Comparison of ENCODE assay signal across 8 cellular contexts in genomic region chrX:149512225-149512885, GRCh38. TPM values are rescaled to one million over a fixed set of nuclear protein-coding genes. Genes with fewer than 3 reads are reported as not detected.
DNase-seq lines count a peak whose midpoint lies in the region; ATAC-seq and TF ChIP-seq lines count a peak whose summit lies in the region.

No MANE protein-coding gene starts in this region.

- H3K27ac Mint-ChIP-seq in endodermal cell (no peak overlapping the region), type B pancreatic cell (peak overlapping the region; percentile 93)

- H3K4me3 Mint-ChIP-seq in endodermal cell = no peak overlapping the region
- H3K4me3 Mint-ChIP-seq in type B pancreatic cell = peak overlapping the region; percentile 58

- TF ChIP-seq CTCF in AG10803 (conservative IDR thresholded peaks at IDR 0.05; ENCODE audit: low read length) = peak; percentile 66
- TF ChIP-seq CTCF in endodermal cell (conservative IDR thresholded peaks at IDR 0.05) = peak; percentile 75
- peak; percentile 72 for TF ChIP-seq CTCF in type B pancreatic cell (conservative IDR thresholded peaks at IDR 0.05)

- H3K27ac ChIP-seq in endodermal cell (ENCODE audit: low read depth, low read length) = no peak overlapping the region

- DNase-seq in AG10803 (ENCODE audit: low read depth) = peak; percentile 43
- DNase-seq in NCI-H2196 (lab: John Stamatoyannopoulos, UW; ENCODE audit: unreplicated experiment) = peak; percentile 29
- peak; percentile 59 for DNase-seq in activated CD4-positive, alpha-beta T cell treated with anti-CD3 and anti-CD28 coated beads, Interleukin-2, amount 50 U/mL, for 1 hour
- peak; percentile 89 for DNase-seq in endodermal cell
- peak; percentile 6 for DNase-seq in middle frontal gyrus (ENCODE audit: extremely low spot score, low spot score)
- DNase-seq in type B pancreatic cell (ENCODE audit: extremely low spot score, unreplicated experiment) = no peak

- H3K9me3 Mint-ChIP-seq in endodermal cell (peaks cover 63% of the 10 kb centered on the region), type B pancreatic cell (no peaks in the 10 kb centered on the region)

- H3K4me1 ChIP-seq in endodermal cell (ENCODE audit: control insufficient read depth, insufficient read depth, low read length) = no peaks in the 10 kb centered on the region

- 92 to 96% methylated on average over 2 to 3 of the region's 4 CpGs for WGBS in endodermal cell (ENCODE audit: insufficient coverage in 1 of 2, insufficient read length in 1 of 2), 2 experiments

- H3K27me3 Mint-ChIP-seq in endodermal cell (ENCODE audit: insufficient read depth) = peaks cover 2% of the 10 kb centered on the region
- H3K27me3 Mint-ChIP-seq in type B pancreatic cell = no peaks in the 10 kb centered on the region

- peak; percentile 83 for ATAC-seq in GM18517 (IDR thresholded peaks at IDR 0.05; ENCODE audit: unreplicated experiment)
- peak; percentile 78 for ATAC-seq in HG02981 (IDR thresholded peaks at IDR 0.05; ENCODE audit: unreplicated experiment)

- no peak overlapping the region for H3K4me3 ChIP-seq in AG10803 (ENCODE audit: low read length)
- H3K4me3 ChIP-seq in endodermal cell (ENCODE audit: low read length) = no peak overlapping the region

- H3K27me3 ChIP-seq in endodermal cell (ENCODE audit: control insufficient read depth, insufficient read depth, low read length, poor library complexity, severe bottlenecking) = no peaks in the 10 kb centered on the region

- no peaks in the 10 kb centered on the region for H3K36me3 ChIP-seq in endodermal cell (ENCODE audit: control insufficient read depth, insufficient read depth, low read length)

- H3K4me1 Mint-ChIP-seq in endodermal cell (peaks cover 13% of the 10 kb centered on the region), type B pancreatic cell (ENCODE audit: unreplicated experiment) (peaks cover 4% of the 10 kb centered on the region)

- no peaks in the 10 kb centered on the region for H3K36me3 Mint-ChIP-seq in endodermal cell (ENCODE audit: low read depth)
- peaks cover 3% of the 10 kb centered on the region for H3K36me3 Mint-ChIP-seq in type B pancreatic cell

- no peak overlapping the region for H3K9ac ChIP-seq in endodermal cell (ENCODE audit: extremely low read depth, low read length, poor library complexity, severe bottlenecking)

- H3K9me3 ChIP-seq in endodermal cell (ENCODE audit: control insufficient read depth, low read length) = no peaks in the 10 kb centered on the region

RNA-seq across cellular contexts. Expression of gene IDS, which starts 7.2 kb away (rescaled TPM):
- 10 to 100 TPM; 28.2 to 43.9 TPM for total RNA-seq in endodermal cell
- 53.7 TPM for polyA plus RNA-seq in endodermal cell (2013, experiment 1 of 2)
- 60.1 TPM for polyA plus RNA-seq in endodermal cell (2013, experiment 2 of 2)
- 46.8 and 173 TPM in 2 replicates for total RNA-seq in type B pancreatic cell (ENCODE audit: low replicate concordance)

RNA-seq across cellular contexts. Expression of gene EOLA1, which starts 28.5 kb away (rescaled TPM):
- 10 to 100 TPM; 11.9 to 18.0 TPM for total RNA-seq in endodermal cell
- polyA plus RNA-seq in endodermal cell (2013, experiment 1 of 2) = 12.6 TPM
- 13.2 TPM for polyA plus RNA-seq in endodermal cell (2013, experiment 2 of 2)
- 20.7 and 30.5 TPM in 2 replicates for total RNA-seq in type B pancreatic cell (ENCODE audit: low replicate concordance)

RNA-seq across cellular contexts. Expression of gene HSFX3, which starts 37.4 kb away (rescaled TPM):
- total RNA-seq in endodermal cell = not detected
- not detected for polyA plus RNA-seq in endodermal cell (2013, experiment 1 of 2)
- not detected for polyA plus RNA-seq in endodermal cell (2013, experiment 2 of 2)
- not detected in 2 replicates for total RNA-seq in type B pancreatic cell (ENCODE audit: low replicate concordance)
